9 cellular contexts compared by ENCODE assay signal in the genomic region with DNA sequence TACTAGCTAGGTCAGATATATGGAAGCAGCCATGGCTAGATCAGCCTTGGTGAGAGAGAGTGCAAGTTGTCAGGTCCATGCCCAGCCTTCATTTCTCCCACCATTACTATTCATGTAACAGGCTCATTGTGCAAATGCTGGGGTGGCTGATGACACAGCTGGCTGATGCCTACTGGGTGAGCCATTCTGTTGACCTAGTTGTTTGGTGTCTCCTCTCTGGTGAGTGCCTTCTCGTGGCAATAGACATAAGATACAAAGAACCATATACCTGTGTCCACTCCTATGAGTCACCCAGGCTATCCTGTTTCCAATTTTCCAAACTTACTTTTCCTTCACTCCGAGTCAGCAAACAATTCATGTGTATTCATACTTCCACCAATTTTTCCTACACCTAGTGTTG.
"Had no signal": no experiment of that assay in that cellular context is flagged by ENCODE, and none has a peak within 500 bp of the region (broad histone marks: within the 10 kb centered on the region; RNA-seq: fewer than 3 reads in every experiment).

No MANE protein-coding gene starts in this region.

- H3K27ac ChIP-seq: GM23248 had no signal

- FAIRE-seq: HTR-8/SVneo, K562 had no signal

- DNase-seq: GM23248, GOT3, H7, HFFc6, IMR-90 had no signal

- H3K36me3 ChIP-seq: HAP-1 had no signal

- H2AFZ ChIP-seq: GM23248 had no signal

- H3K4me3 ChIP-seq: GM23248, HAP-1, K562 had no signal

- H3K9me3 Mint-ChIP-seq: HFFc6 had no signal

- H3K4me3 Mint-ChIP-seq: HFFc6 had no signal

- H3K4me1 ChIP-seq: HAP-1 had no signal

- H3K9ac ChIP-seq: GM23248 had no signal

- H3K27ac Mint-ChIP-seq: HFFc6 had no signal

- ATAC-seq: HCT116, K562 had no signal

- H3K9me3 ChIP-seq: HAP-1 had no signal
